ENCODE assay signal across 9 cellular contexts in the genomic region with DNA sequence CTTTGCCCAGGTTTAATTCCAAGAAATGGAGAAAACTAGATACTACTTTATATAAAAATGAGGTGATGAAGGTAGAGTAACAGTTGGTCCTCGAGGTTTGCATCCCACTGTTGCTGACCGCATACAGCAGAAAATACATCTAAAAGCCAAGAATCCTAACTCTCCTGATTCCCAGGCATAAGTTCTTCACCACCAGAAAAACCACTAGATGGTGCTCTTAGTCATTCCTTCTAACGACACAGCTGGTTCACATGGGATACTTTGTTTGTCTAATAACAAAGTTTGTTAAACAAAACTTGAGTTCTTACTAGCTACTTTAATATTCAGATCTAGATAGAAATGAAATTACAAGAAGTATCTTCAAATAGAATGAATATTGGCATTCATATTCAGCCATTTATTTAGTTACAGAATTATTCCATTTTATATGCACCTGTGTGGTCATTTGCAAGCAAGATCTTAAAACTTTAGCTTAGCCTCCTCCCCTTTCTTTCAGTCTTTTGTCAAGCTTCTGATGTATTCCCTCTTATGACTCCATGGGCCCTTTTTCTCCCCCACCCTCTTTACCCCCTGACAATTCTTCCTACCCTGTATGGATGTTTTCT. TPM values are rescaled to one million over a fixed set of nuclear protein-coding genes. Genes with fewer than 3 reads are reported as not detected.
DNase-seq lines count a peak whose midpoint lies in the region; ATAC-seq and TF ChIP-seq lines count a peak whose summit lies in the region.
"Had no signal": no experiment of that assay in that cellular context is flagged by ENCODE, and none has a peak within 500 bp of the region (broad histone marks: within the 10 kb centered on the region; RNA-seq: fewer than 3 reads in every experiment).

No MANE protein-coding gene starts in this region.

- H3K4me1 Mint-ChIP-seq in naive thymus-derived CD8-positive, alpha-beta T cell: peaks cover 0 to 4% (median 0%) of the 10 kb centered on the region in 4 donors

- no peaks in the 10 kb centered on the region for H3K9me2 ChIP-seq in Loucy (replicated peaks; ENCODE audit: low read depth, low read length)

- no peak overlapping the region for H3K4me3 ChIP-seq in Loucy (ENCODE audit: low read length, poor library complexity, severe bottlenecking)
- no peak overlapping the region for H3K4me3 ChIP-seq in astrocyte of the cerebellum (ENCODE audit: low read depth, low read length)
- H3K4me3 ChIP-seq: skin epidermis had no signal

- H3K36me3 Mint-ChIP-seq in naive thymus-derived CD8-positive, alpha-beta T cell: peaks cover 0 to 12% (median 6%) of the 10 kb centered on the region in 3 donors

- no peaks in the 10 kb centered on the region for H4K20me1 ChIP-seq in Loucy (ENCODE audit: insufficient read depth, low read length, poor library complexity, severe bottlenecking)

- POLR2A ChIA-PET in naive thymus-derived CD8-positive, alpha-beta T cell (lab: Charles Lee): no interaction called here

- no peak overlapping the region for H3K4me2 ChIP-seq in Loucy (ENCODE audit: low read depth, low read length, poor library complexity, severe bottlenecking)

- no peaks in the 10 kb centered on the region for H3K9me3 ChIP-seq in Loucy (ENCODE audit: insufficient read depth, low read depth, low read length)

- no peaks in the 10 kb centered on the region for H3K36me3 ChIP-seq in Loucy (ENCODE audit: insufficient read depth, low read length)

- no peak overlapping the region for H2AFZ ChIP-seq in Loucy (ENCODE audit: low read length)

- no peak overlapping the region for H3K9ac ChIP-seq in Loucy (ENCODE audit: low read depth, low read length, poor library complexity, severe bottlenecking)

- H3K27ac Mint-ChIP-seq in naive thymus-derived CD8-positive, alpha-beta T cell: peak overlapping the region in 1 of 10 donors; percentile 47

- no peaks in the 10 kb centered on the region for H3K27me3 Mint-ChIP-seq in naive thymus-derived CD8-positive, alpha-beta T cell

- no peak overlapping the region for H3K27ac ChIP-seq in substantia nigra (ENCODE audit: low read depth, low read length, poor library complexity, severe bottlenecking)
- H3K27ac ChIP-seq: skin epidermis had no signal

- no peaks in the 10 kb centered on the region for H3K4me1 ChIP-seq in Loucy (ENCODE audit: insufficient read depth, low read length, poor library complexity, severe bottlenecking)

- peak; percentile 79 for TF ChIP-seq CTCF in Loucy (conservative IDR thresholded peaks at IDR 0.05; ENCODE audit: low read length)
- TF ChIP-seq CTCF in astrocyte of the cerebellum (IDR thresholded peaks at IDR 0.05; ENCODE audit: low read depth, low read length, missing control alignments): peak; percentile 73

- DNase-seq in G401 (ENCODE audit: low spot score): peak; percentile 40
- DNase-seq in astrocyte of the cerebellum (ENCODE audit: low read depth): peak; percentile 59
- no peak for DNase-seq in left lobe of liver (ENCODE audit: low spot score)
- no peak for DNase-seq in substantia nigra (lab: John Stamatoyannopoulos, UW)
- DNase-seq in NCI-H1048 (lab: John Stamatoyannopoulos, UW): no peak
- DNase-seq in naive thymus-derived CD8-positive, alpha-beta T cell: no peak

- in situ Hi-C loops in G401 (cut with HindIII; ENCODE audit: low sequenced_read_pairs) (no loop called here), astrocyte of the cerebellum (cut with HindIII; ENCODE audit: low sequenced_read_pairs) (no loop called here)

- no peaks in the 10 kb centered on the region for H3F3A ChIP-seq in Loucy (ENCODE audit: low read depth)

- no peak overlapping the region for H3K4me3 Mint-ChIP-seq in naive thymus-derived CD8-positive, alpha-beta T cell

- no peaks in the 10 kb centered on the region for H3K79me2 ChIP-seq in Loucy (ENCODE audit: insufficient read depth, low read length)

- ATAC-seq in left lobe of liver: peak; percentile 91
- ATAC-seq in naive thymus-derived CD8-positive, alpha-beta T cell: no peak
- no peak for ATAC-seq in GM18868 (IDR thresholded peaks at IDR 0.05; ENCODE audit: unreplicated experiment)

- H3K9me3 Mint-ChIP-seq in naive thymus-derived CD8-positive, alpha-beta T cell: no peaks in the 10 kb centered on the region

- H3K27me3 ChIP-seq in Loucy (ENCODE audit: insufficient read depth, low read length, poor library complexity, severe bottlenecking): no peaks in the 10 kb centered on the region

RNA-seq across cellular contexts. Expression of a gene that starts 54.1 kb away (rescaled TPM):
- 0.80 TPM in 1 of 2 replicates, not detected in the other for total RNA-seq in G401 (2014; rRNA removed; shearing (Covaris generic))
- 0.08 TPM for total RNA-seq in left lobe of liver
- total RNA-seq in naive thymus-derived CD8-positive, alpha-beta T cell: under 1 TPM; 0.33 to 0.44 TPM
- not detected for polyA plus RNA-seq in naive thymus-derived CD8-positive, alpha-beta T cell

Comparison
In these comparisons a context has a peak if more than half of its experiments do, and no peak if none do; other contexts are left out.
1. DNase-seq: peak in G401 (single experiment) and astrocyte of the cerebellum (single experiment); none in left lobe of liver (single experiment), substantia nigra (0 of 49), NCI-H1048 (single experiment) and naive thymus-derived CD8-positive, alpha-beta T cell (0 of 10).